In genomic region chr4:85402371-85402770, GRCh38 we compare ENCODE assay signal across 18 cellular contexts.
DNase-seq lines count a peak whose midpoint lies in the region; ATAC-seq and TF ChIP-seq lines count a peak whose summit lies in the region.
"Had no signal": no experiment of that assay in that cellular context is flagged by ENCODE, and none has a peak within 500 bp of the region (broad histone marks: within the 10 kb centered on the region; RNA-seq: fewer than 3 reads in every experiment).

No MANE protein-coding gene starts in this region.

- H3K27me3 ChIP-seq in ACC112 (ENCODE audit: insufficient read depth, low read length): no peaks in the 10 kb centered on the region
- no peaks in the 10 kb centered on the region for H3K27me3 ChIP-seq in spleen (replicated peaks in 1 of 7)
- H3K27me3 ChIP-seq: body of pancreas, SJCRH30 had no signal

- H3K9me3 Mint-ChIP-seq in HFFc6: no peaks in the 10 kb centered on the region
- peaks cover 0 to 2% (median 0%) of the 10 kb centered on the region in 7 donors for H3K9me3 Mint-ChIP-seq in CD14-positive monocyte
- peaks cover 4% of the 10 kb centered on the region for H3K9me3 Mint-ChIP-seq in stimulated activated effector memory CD8-positive, alpha-beta T cell treated with anti-CD3 and anti-CD28 coated beads, Interleukin-12 subunit alpha, Interleukin-12 subunit beta, amount 100 ng/mL, for 72 hours
- H3K9me3 Mint-ChIP-seq: activated CD4-positive, alpha-beta memory T cell treated with anti-CD3 and anti-CD28 coated beads, Interleukin-2, amount 10 ng/mL, durations not matched to agents 7 days and 5 days; activated T-helper 17 cell treated with anti-CD3 and anti-CD28 coated beads, Interleukin-2, amount 50 U/mL, for 72 hours; nephron progenitor cell had no signal

- H3K4me3 Mint-ChIP-seq in HFFc6: no peak overlapping the region
- H3K4me3 Mint-ChIP-seq in CD14-positive monocyte: no peak overlapping the region
- H3K4me3 Mint-ChIP-seq in stimulated activated effector memory CD8-positive, alpha-beta T cell treated with anti-CD3 and anti-CD28 coated beads, Interleukin-12 subunit alpha, Interleukin-12 subunit beta, amount 100 ng/mL, for 72 hours: no peak overlapping the region
- H3K4me3 Mint-ChIP-seq: activated CD4-positive, alpha-beta memory T cell treated with anti-CD3 and anti-CD28 coated beads, Interleukin-2, amount 10 ng/mL, durations not matched to agents 7 days and 5 days; activated T-helper 17 cell treated with anti-CD3 and anti-CD28 coated beads, Interleukin-2, amount 50 U/mL, for 72 hours; effector memory CD8-positive, alpha-beta T cell; nephron progenitor cell had no signal

- 60 to 86% (median 79%) methylated on average over 3 of the region's 3 CpGs for WGBS in spleen, 5 donors

- intact Hi-C loops in spleen (cut with DNase I; ENCODE audit: low total_unique reads) (no loop called here), CD14-positive monocyte (cut with micrococcal nuclease) (no loop called here)

- no peaks in the 10 kb centered on the region for H3K79me2 ChIP-seq in ACC112 (ENCODE audit: control insufficient read depth, insufficient read depth, low read length, unreplicated experiment)

- H3K4me3 ChIP-seq in ACC112 (ENCODE audit: low read depth, low read length) (no peak overlapping the region), cardiac fibroblast (replicated peaks in 1 of 2; ENCODE audit: low read depth in 2 of 2, low read length in 2 of 2) (no peak overlapping the region), spleen (no peak overlapping the region)
- H3K4me3 ChIP-seq: body of pancreas, SJCRH30 had no signal

- H3K36me3 ChIP-seq in ACC112 (ENCODE audit: insufficient read depth, low read length): no peaks in the 10 kb centered on the region
- no peaks in the 10 kb centered on the region for H3K36me3 ChIP-seq in spleen
- H3K36me3 ChIP-seq: SJCRH30 had no signal

- H3K36me3 Mint-ChIP-seq in HFFc6 (ENCODE audit: low read depth) (no peaks in the 10 kb centered on the region), CD14-positive monocyte (no peaks in the 10 kb centered on the region)
- no peaks in the 10 kb centered on the region for H3K36me3 Mint-ChIP-seq in stimulated activated effector memory CD8-positive, alpha-beta T cell treated with anti-CD3 and anti-CD28 coated beads, Interleukin-12 subunit alpha, Interleukin-12 subunit beta, amount 100 ng/mL, for 72 hours

- no peak for ATAC-seq in stimulated activated effector memory CD8-positive, alpha-beta T cell treated with anti-CD3 and anti-CD28 coated beads, Interleukin-12 subunit alpha, Interleukin-12 subunit beta, amount 100 ng/mL, for 72 hours
- ATAC-seq: activated T-helper 17 cell treated with anti-CD3 and anti-CD28 coated beads, Interleukin-2, amount 50 U/mL, for 72 hours; body of pancreas; effector memory CD8-positive, alpha-beta T cell had no signal

- H3K27ac Mint-ChIP-seq in HFFc6 (peak overlapping the region; percentile 56), CD14-positive monocyte (no peak overlapping the region)
- H3K27ac Mint-ChIP-seq in stimulated activated effector memory CD8-positive, alpha-beta T cell treated with anti-CD3 and anti-CD28 coated beads, Interleukin-12 subunit alpha, Interleukin-12 subunit beta, amount 100 ng/mL, for 72 hours: no peak overlapping the region
- H3K27ac Mint-ChIP-seq: activated CD4-positive, alpha-beta memory T cell treated with anti-CD3 and anti-CD28 coated beads, Interleukin-2, amount 10 ng/mL, durations not matched to agents 7 days and 5 days; activated T-helper 17 cell treated with anti-CD3 and anti-CD28 coated beads, Interleukin-2, amount 50 U/mL, for 72 hours; effector memory CD8-positive, alpha-beta T cell; nephron progenitor cell had no signal

- H3K4me1 ChIP-seq in ACC112 (ENCODE audit: control insufficient read depth, insufficient read depth, low read length, unreplicated experiment) (peaks cover 6% of the 10 kb centered on the region), spleen (no peaks in the 10 kb centered on the region)
- H3K4me1 ChIP-seq: body of pancreas had no signal

- DNase-seq in HFFc6 (peak; percentile 86), cardiac fibroblast (ENCODE audit: low read depth in 2 of 2) (peak; percentile 91 to 95), kidney glomerular epithelial cell (lab: John Stamatoyannopoulos, UW) (peak; percentile 94), DMS114 treated with DMSO at 0.1 percent for 48 hours (lab: John Stamatoyannopoulos, UW; ENCODE audit: unreplicated experiment) (no peak), spleen (no peak), CD14-positive monocyte (ENCODE audit: low spot score) (no peak)
- no peak for DNase-seq in stimulated activated effector memory CD8-positive, alpha-beta T cell treated with anti-CD3 and anti-CD28 coated beads, Interleukin-12 subunit alpha, Interleukin-12 subunit beta, amount 100 ng/mL, for 72 hours (ENCODE audit: low spot score in 2 of 2)
- DNase-seq: activated CD4-positive, alpha-beta memory T cell treated with anti-CD3 and anti-CD28 coated beads, Interleukin-2, amount 10 ng/mL, durations not matched to agents 7 days and 5 days; DMS 273 treated with DMSO at 0.1 percent for 48 hours; effector memory CD8-positive, alpha-beta T cell; hippocampal formation; NCI-H2171 treated with DMSO at 0.1 percent for 48 hours; nephron progenitor cell; NK-92 treated with Interleukin-12 subunit alpha and Interleukin-12 subunit beta, amount 100 ng/mL, for 24 hours; SJCRH30 had no signal

- no peak for TF ChIP-seq CTCF in HFFc6 (IDR thresholded peaks at IDR 0.05)
- no peak for TF ChIP-seq CTCF in cardiac fibroblast (IDR thresholded peaks at IDR 0.05; ENCODE audit: low read depth, low read length)
- no peak for TF ChIP-seq CTCF in spleen (IDR thresholded peaks at IDR 0.05 in 8 of 11, conservative IDR thresholded peaks at IDR 0.05 in 3 of 11)
- TF ChIP-seq CTCF in CD14-positive monocyte (IDR thresholded peaks at IDR 0.05): no peak

- H3K27me3 Mint-ChIP-seq in HFFc6 (ENCODE audit: insufficient read depth): no peaks in the 10 kb centered on the region; the same call in 1 of the 2 replicates
- peaks cover 3 to 5% (median 5%) of the 10 kb centered on the region in 3 donors for H3K27me3 Mint-ChIP-seq in CD14-positive monocyte (ENCODE audit: low read depth in 3 of 3)
- H3K27me3 Mint-ChIP-seq: activated CD4-positive, alpha-beta memory T cell treated with anti-CD3 and anti-CD28 coated beads, Interleukin-2, amount 10 ng/mL, durations not matched to agents 7 days and 5 days; activated T-helper 17 cell treated with anti-CD3 and anti-CD28 coated beads, Interleukin-2, amount 50 U/mL, for 72 hours; effector memory CD8-positive, alpha-beta T cell had no signal

- no peaks in the 10 kb centered on the region for H3K9me3 ChIP-seq in spleen
- H3K9me3 ChIP-seq: body of pancreas, SJCRH30 had no signal

- no peak overlapping the region for H2AFZ ChIP-seq in ACC112 (ENCODE audit: low read length, unreplicated experiment)

- H3K4me1 Mint-ChIP-seq in HFFc6 (ENCODE audit: low read depth): peaks cover 22% of the 10 kb centered on the region
- no peaks in the 10 kb centered on the region for H3K4me1 Mint-ChIP-seq in CD14-positive monocyte
- no peaks in the 10 kb centered on the region for H3K4me1 Mint-ChIP-seq in stimulated activated effector memory CD8-positive, alpha-beta T cell treated with anti-CD3 and anti-CD28 coated beads, Interleukin-12 subunit alpha, Interleukin-12 subunit beta, amount 100 ng/mL, for 72 hours
- H3K4me1 Mint-ChIP-seq: activated CD4-positive, alpha-beta memory T cell treated with anti-CD3 and anti-CD28 coated beads, Interleukin-2, amount 10 ng/mL, durations not matched to agents 7 days and 5 days; nephron progenitor cell had no signal

- peak overlapping the region; percentile 1; the same call in 1 of the 2 replicates for H3K27ac ChIP-seq in ACC112 (ENCODE audit: low read depth, low read length)
- no peak overlapping the region for H3K27ac ChIP-seq in spleen
- H3K27ac ChIP-seq: body of pancreas, SJCRH30 had no signal

- TF ChIP-seq POLR2A in spleen (IDR thresholded peaks at IDR 0.05): no peak

Comparison
In these comparisons a context has a peak if more than half of its experiments do, and no peak if none do; other contexts are left out.
1. DNase-seq: peak in HFFc6 (single experiment), cardiac fibroblast (2 of 2) and kidney glomerular epithelial cell (single experiment); none in DMS114 treated with DMSO at 0.1 percent for 48 hours (single experiment), spleen (single experiment), CD14-positive monocyte (single experiment) and stimulated activated effector memory CD8-positive, alpha-beta T cell treated with anti-CD3 and anti-CD28 coated beads, Interleukin-12 subunit alpha, Interleukin-12 subunit beta, amount 100 ng/mL, for 72 hours (0 of 2).